In genomic region chr20:50595433-50595895, GRCh38 we compare ENCODE assay signal across 24 cellular contexts.
A peak's percentile ranks its signal among the peaks of the same experiment; 100 is the strongest.
DNase-seq lines count a peak whose midpoint lies in the region; ATAC-seq, FAIRE-seq and TF ChIP-seq lines count a peak whose summit lies in the region.
"Had no signal": no experiment of that assay in that cellular context is flagged by ENCODE, and none has a peak within 500 bp of the region (broad histone marks: within the 10 kb centered on the region; RNA-seq: fewer than 3 reads in every experiment).

No MANE protein-coding gene starts in this region.

- WGBS in heart left ventricle, 4 donors, result 50 to 76% (median 74%) methylated on average over 1 to 6 of the region's 6 CpGs

- no peak overlapping the region for H3K9ac ChIP-seq in kidney (ENCODE audit: low read length in 2 of 2)
- H3K9ac ChIP-seq: neural progenitor cell had no signal

- H3K27me3 ChIP-seq in heart left ventricle, result peaks cover 0 to 9% (median 3%) of the 10 kb centered on the region in 9 donors
- peaks cover 11% of the 10 kb centered on the region for H3K27me3 ChIP-seq in SJCRH30
- H3K27me3 ChIP-seq: breast epithelium, colonic mucosa, foreskin keratinocyte, neural progenitor cell had no signal

- TF ChIP-seq CTCF in heart left ventricle (IDR thresholded peaks at IDR 0.05) (no peak), kidney (IDR thresholded peaks at IDR 0.05; ENCODE audit: borderline replicate concordance, extremely low read depth, insufficient read depth) (no peak)

- FAIRE-seq in kidney (lab: Jason Lieb, UNC), result no peak
- FAIRE-seq: G401.6, TTC549 had no signal

- H3K9me3 ChIP-seq in heart left ventricle (no peaks in the 10 kb centered on the region), SJCRH30 (replicated peaks) (no peaks in the 10 kb centered on the region), kidney (ENCODE audit: control insufficient read depth in 1 of 2, low read length in 2 of 2) (no peaks in the 10 kb centered on the region)
- H3K9me3 ChIP-seq: breast epithelium, colonic mucosa, tibial nerve had no signal

- peaks cover 0 to 47% (median 16%) of the 10 kb centered on the region in 12 donors for H3K4me1 ChIP-seq in heart left ventricle
- H3K4me1 ChIP-seq in SJCRH30, result peaks cover 50% of the 10 kb centered on the region
- peaks cover 0 to 20% of the 10 kb centered on the region in 2 donors for H3K4me1 ChIP-seq in kidney (ENCODE audit: control insufficient read depth in 1 of 2, insufficient read depth in 1 of 2, low read depth in 1 of 2, low read length in 2 of 2)
- H3K4me1 ChIP-seq: foreskin keratinocyte had no signal

- peaks cover 0 to 5% (median 0%) of the 10 kb centered on the region in 9 donors for H3K36me3 ChIP-seq in heart left ventricle
- no peaks in the 10 kb centered on the region for H3K36me3 ChIP-seq in SJCRH30
- no peaks in the 10 kb centered on the region for H3K36me3 ChIP-seq in kidney (ENCODE audit: control insufficient read depth in 1 of 2, insufficient read depth in 2 of 2, low read length in 2 of 2)
- H3K36me3 ChIP-seq: breast epithelium, colonic mucosa, neural progenitor cell, tibial nerve had no signal

- ATAC-seq in left ventricle myocardium superior (no peak), heart left ventricle (no peak), GM21381 (IDR thresholded peaks at IDR 0.05; ENCODE audit: unreplicated experiment) (no peak)
- ATAC-seq in stimulated activated naive CD8-positive, alpha-beta T cell treated with anti-CD3 and anti-CD28 coated beads, Interleukin-15, Interleukin-2, amounts not matched to agents 100 U/mL and 50 U/mL, for 24 hours, result no peak
- no peak for ATAC-seq in activated CD4-positive, CD25-positive, alpha-beta regulatory T cell treated with anti-CD3 and anti-CD28 coated beads, Interleukin-2, amount 50 U/mL, for 24 hours

- H3K4me3 ChIP-seq in heart left ventricle, result no peak overlapping the region
- H3K4me3 ChIP-seq in SJCRH30, result no peak overlapping the region
- no peak overlapping the region for H3K4me3 ChIP-seq in kidney (ENCODE audit: low read length in 2 of 2)
- H3K4me3 ChIP-seq: colonic mucosa, neural progenitor cell, tibial nerve had no signal

- DNase-seq in left ventricle myocardium superior (peak; percentile 24), heart left ventricle (no peak), SJCRH30 (peak; percentile 91 to 94), kidney (peak; percentile 52)
- DNase-seq in stimulated activated naive CD8-positive, alpha-beta T cell treated with anti-CD3 and anti-CD28 coated beads, Interleukin-15, Interleukin-2, amounts not matched to agents 100 U/mL and 50 U/mL, for 24 hours, result no peak
- no peak for DNase-seq in stimulated activated CD4-positive, alpha-beta T cell treated with anti-CD3 and anti-CD28 coated beads, Interleukin-4, amount 100 ng/mL, for 1 hour
- DNase-seq: activated CD4-positive, CD25-positive, alpha-beta regulatory T cell treated with anti-CD3 and anti-CD28 coated beads, Interleukin-2, amount 50 U/mL, for 72 hours; activated CD8-positive, alpha-beta memory T cell treated with anti-CD3 and anti-CD28 coated beads for 24 hours; amygdala; colonic mucosa; COR-L47; effector CD8-positive, alpha-beta T cell; foreskin keratinocyte; mammary epithelial cell; NCI-H2029 treated with DMSO at 0.1 percent for 48 hours; NCI-H526; T-helper 1 cell had no signal

- no peak overlapping the region for H3K27ac ChIP-seq in heart left ventricle
- H3K27ac ChIP-seq in SJCRH30, result no peak overlapping the region
- H3K27ac ChIP-seq in kidney (ENCODE audit: low read depth in 2 of 2, low read length in 2 of 2), result no peak overlapping the region
- H3K27ac ChIP-seq: breast epithelium, colonic mucosa, foreskin keratinocyte, neural progenitor cell, tibial nerve had no signal

- intact Hi-C loops in left ventricle myocardium superior (cut with micrococcal nuclease) (no loop called here), heart left ventricle (cut with DNase I) (no loop called here), kidney (cut with DNase I) (no loop called here)

- TF ChIP-seq POLR2A in heart left ventricle (IDR thresholded peaks at IDR 0.05), result no peak

Comparison
In these comparisons a context has a peak if more than half of its experiments do, and no peak if none do; other contexts are left out.
1. DNase-seq: peak in left ventricle myocardium superior (single experiment), SJCRH30 (2 of 2) and kidney (single experiment); none in heart left ventricle (0 of 5), stimulated activated naive CD8-positive, alpha-beta T cell treated with anti-CD3 and anti-CD28 coated beads, Interleukin-15, Interleukin-2, amounts not matched to agents 100 U/mL and 50 U/mL, for 24 hours (single experiment) and stimulated activated CD4-positive, alpha-beta T cell treated with anti-CD3 and anti-CD28 coated beads, Interleukin-4, amount 100 ng/mL, for 1 hour (single experiment).